15 cellular contexts compared by ENCODE assay signal in genomic region chr5:57327934-57328333, GRCh38.
DNase-seq lines count a peak whose midpoint lies in the region; ATAC-seq, FAIRE-seq and TF ChIP-seq lines count a peak whose summit lies in the region.
"Had no signal": no experiment of that assay in that cellular context is flagged by ENCODE, and none has a peak within 500 bp of the region (broad histone marks: within the 10 kb centered on the region; RNA-seq: fewer than 3 reads in every experiment).

No MANE protein-coding gene starts in this region.

- TF ChIP-seq RAD21 in A549 (conservative IDR thresholded peaks at IDR 0.05 in 1 of 2, IDR thresholded peaks at IDR 0.05 in 1 of 2), result no peak

- no peak overlapping the region for H3K27ac ChIP-seq in A549
- H3K27ac ChIP-seq: cardiac muscle cell, VCaP had no signal

- TF ChIP-seq EP300 in A549 (IDR thresholded peaks at IDR 0.05), result no peak

- POLR2A ChIA-PET in A549 (lab: Yijun Ruan, JAX), result no interaction called here

- no peak for FAIRE-seq in A549 (lab: Jason Lieb, UNC)

- CTCF ChIA-PET in A549 (lab: Yijun Ruan, JAX), result interaction anchor here (1.0 to 3.4 kb wide), 4 partner anchors 10 to 30 kb away, joined by 3 to 9 read pairs (median 3); no protein-coding TSS in a partner anchor

- TF ChIP-seq POLR2A in A549 (IDR thresholded peaks at IDR 0.05; ENCODE audit: low read length), result no peak

- no peak overlapping the region for H3K4me3 ChIP-seq in A549
- H3K4me3 ChIP-seq: cardiac muscle cell, HAP-1 had no signal

- WGBS in A549 (ENCODE audit: missing lambda C conversion rate), result 0% methylated on average over 1 of the region's 1 CpG

- TF ChIP-seq CTCF in A549 (IDR thresholded peaks at IDR 0.05), result no peak

- ATAC-seq in A549, result peak; percentile 42 to 61; a peak in 2 of 6 replicates
- ATAC-seq in HG03442 (IDR thresholded peaks at IDR 0.05; ENCODE audit: unreplicated experiment), result no peak
- ATAC-seq in Right ventricle myocardium superior (ENCODE audit: poor library complexity), result no peak
- no peak for ATAC-seq in HG03025 (IDR thresholded peaks at IDR 0.05; ENCODE audit: low FRiP score, unreplicated experiment)
- no peak for ATAC-seq in GM19395 (IDR thresholded peaks at IDR 0.05; ENCODE audit: unreplicated experiment)
- ATAC-seq: activated T-cell treated with anti-CD3 and anti-CD28 coated beads, Interleukin-2, amount 50 U/mL, for 4 hours had no signal

- H3K4me1 ChIP-seq in A549, result peaks cover 7% of the 10 kb centered on the region; the same call in 2 of the 3 replicates
- H3K4me1 ChIP-seq: HAP-1 had no signal

- intact Hi-C loops in Right ventricle myocardium superior (cut with DNase I), result no loop called here

- DNase-seq in A549 (ENCODE audit: low read depth in 1 of 2, low spot score in 1 of 2) (peak in 1 of 2 experiments; percentile 42), HK-2 (ENCODE audit: unreplicated experiment) (peak; percentile 19), amniotic epithelial cell (ENCODE audit: low read depth) (peak; percentile 33), kidney tubule cell (ENCODE audit: low spot score) (peak; percentile 91), Right ventricle myocardium superior (no peak)
- DNase-seq: activated T-cell treated with anti-CD3 and anti-CD28 coated beads, Interleukin-2, amount 50 U/mL, for 4 hours; NCI-H1417 treated with DMSO at 0.1 percent for 48 hours; NCI-H510A treated with DMSO at 0.1 percent for 48 hours; stimulated activated CD4-positive, alpha-beta T cell treated with anti-CD3 and anti-CD28 coated beads, Interleukin-2, amount 100 ng/mL, for 48 hours had no signal

- H3K4me2 ChIP-seq in A549, result no peak overlapping the region

- H3K9me3 ChIP-seq in A549, result no peaks in the 10 kb centered on the region
- H3K9me3 ChIP-seq: HAP-1 had no signal

TF ChIP-seq in A549, 52 proteins besides CTCF, POLR2A, EP300 and RAD21:
- TF ChIP-seq HDAC2 (IDR thresholded peaks at IDR 0.05) (no peak), FOSL2 (IDR thresholded peaks at IDR 0.05) (no peak), FOSL2 (CRISPR knock-in tag; IDR thresholded peaks at IDR 0.05) (0 out of 2 replicates have a peak, but pooled peaks have one; percentile 16), MAFK (IDR thresholded peaks at IDR 0.05; ENCODE audit: partially characterized antibody) (peak; percentile 19), HOXA7 (CRISPR knock-in tag; IDR thresholded peaks at IDR 0.05) (no peak)

Comparison
In these comparisons a context has a peak if more than half of its experiments do, and no peak if none do; other contexts are left out.
1. ATAC-seq: peak in A549 (2 of 2); none in HG03442 (single experiment), Right ventricle myocardium superior (single experiment), HG03025 (single experiment) and GM19395 (single experiment).